Comparison of ENCODE assay signal across 24 cellular contexts in the genomic region with DNA sequence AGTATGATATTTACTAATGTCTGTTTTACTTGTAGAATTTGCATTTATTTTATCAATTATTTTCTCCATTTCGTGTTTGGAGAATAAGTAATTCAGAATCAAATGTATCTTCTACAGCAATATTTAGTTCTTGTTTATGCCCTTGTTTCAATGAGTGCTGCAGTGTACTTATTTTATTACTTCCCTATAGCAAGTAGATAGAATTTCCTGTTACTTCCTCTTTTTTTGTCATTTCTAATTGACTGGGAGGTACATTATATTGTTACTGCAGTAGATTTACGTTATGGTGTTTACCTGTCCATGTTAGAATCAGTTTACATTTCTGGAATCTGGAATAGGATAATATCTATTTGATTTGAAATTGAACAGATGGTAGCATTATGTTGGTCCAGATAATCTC.
DNase-seq lines count a peak whose midpoint lies in the region; ATAC-seq and FAIRE-seq lines count a peak whose summit lies in the region.
"Had no signal": no experiment of that assay in that cellular context is flagged by ENCODE, and none has a peak within 500 bp of the region (broad histone marks: within the 10 kb centered on the region; RNA-seq: fewer than 3 reads in every experiment).

No MANE protein-coding gene starts in this region.

- no peaks in the 10 kb centered on the region for H3K27me3 ChIP-seq in small intestine (ENCODE audit: control insufficient read depth in 2 of 2, insufficient read depth in 2 of 2, low read length in 2 of 2)
- H3K27me3 ChIP-seq in mesenchymal stem cell (ENCODE audit: control insufficient read depth in 1 of 2, insufficient read depth in 1 of 2, low read length in 2 of 2), result no peaks in the 10 kb centered on the region
- H3K27me3 ChIP-seq: heart left ventricle had no signal

- no peak overlapping the region for H2BK15ac ChIP-seq in mesenchymal stem cell (ENCODE audit: low read depth, poor library complexity, severe bottlenecking)

- no peak overlapping the region for H2AFZ ChIP-seq in mesenchymal stem cell (ENCODE audit: low read depth, low read length)

- no peak overlapping the region for H4K8ac ChIP-seq in mesenchymal stem cell (ENCODE audit: low read length)

- no peak overlapping the region for H2BK120ac ChIP-seq in mesenchymal stem cell (ENCODE audit: low read depth, low read length)

- H3K18ac ChIP-seq in mesenchymal stem cell (ENCODE audit: low read depth in 1 of 2, low read length in 2 of 2), result no peak overlapping the region

- H3K36me3 ChIP-seq in small intestine (ENCODE audit: control insufficient read depth in 2 of 2, insufficient read depth in 2 of 2, low read length in 2 of 2) (peaks cover 2 to 6% of the 10 kb centered on the region in 2 donors), mesenchymal stem cell (ENCODE audit: control insufficient read depth in 1 of 2, insufficient read depth in 2 of 2, low read depth in 1 of 2, low read length in 2 of 2) (peaks cover 9 to 69% of the 10 kb centered on the region in 2 experiments)

- H3K79me1 ChIP-seq in mesenchymal stem cell (replicated peaks; ENCODE audit: low read length, poor library complexity, severe bottlenecking), result peaks cover 8% of the 10 kb centered on the region

- WGBS in small intestine, 3 donors, result 69 to 85% (median 85%) methylated on average over 2 of the region's 2 CpGs
- WGBS in mesenchymal stem cell, result 100% methylated on average over 1 of the region's 2 CpGs

- no peak overlapping the region for H3K4me2 ChIP-seq in mesenchymal stem cell (ENCODE audit: low read length, poor library complexity, severe bottlenecking)

- no peak overlapping the region for H2BK12ac ChIP-seq in mesenchymal stem cell (ENCODE audit: low read length in 2 of 2)

- H2AK5ac ChIP-seq in mesenchymal stem cell (ENCODE audit: low read length, severe bottlenecking), result no peak overlapping the region

- H3K4me1 ChIP-seq in small intestine (ENCODE audit: control insufficient read depth in 2 of 2, insufficient read depth in 1 of 2, low read depth in 1 of 2, low read length in 1 of 2) (no peaks in the 10 kb centered on the region), mesenchymal stem cell (ENCODE audit: control insufficient read depth, insufficient read depth, low read depth, low read length) (no peaks in the 10 kb centered on the region)

- H3K23ac ChIP-seq in mesenchymal stem cell (ENCODE audit: low read length in 2 of 2), result no peak overlapping the region

- DNase-seq in GM19239 (ENCODE audit: insufficient read length, low spot score) (no peak), NAMALWA (ENCODE audit: low spot score) (peak; percentile 37), SKM-1 treated with dmso at 0.1 percent for 144 hours (lab: John Stamatoyannopoulos, UW; ENCODE audit: unreplicated experiment) (peak; percentile 79), small intestine (no peak), mesenchymal stem cell (no peak), DMS114 treated with DMSO at 0.1 percent for 48 hours (lab: John Stamatoyannopoulos, UW; ENCODE audit: unreplicated experiment) (no peak)
- DNase-seq: activated CD4-positive, alpha-beta T cell treated with anti-CD3 and anti-CD28 coated beads for 48 hours; activated effector memory CD4-positive, alpha-beta T cell treated with Interleukin-2 at 50 U/mL for 16 hours; EL; foreskin melanocyte; MM.1S; naive thymus-derived CD4-positive, alpha-beta T cell; NCI-H1694; NCI-H446; NCI-H774; occipital lobe; stimulated activated CD4-positive, alpha-beta T cell treated with anti-CD3 and anti-CD28 coated beads, Interleukin-15, amount 100 ng/mL, for 24 hours; WERI-Rb-1 had no signal

- H3K9ac ChIP-seq in mesenchymal stem cell (ENCODE audit: low read length), result no peak overlapping the region

- H3K14ac ChIP-seq in mesenchymal stem cell (ENCODE audit: low read length in 2 of 2), result no peak overlapping the region

- H3K4me3 ChIP-seq in small intestine (ENCODE audit: low read depth in 1 of 2, low read length in 2 of 2) (no peak overlapping the region), mesenchymal stem cell (ENCODE audit: insufficient read depth in 1 of 2, low read depth in 1 of 2, low read length in 2 of 2) (no peak overlapping the region)
- H3K4me3 ChIP-seq: GM12878, heart left ventricle had no signal

- H3K4ac ChIP-seq in mesenchymal stem cell (ENCODE audit: low read depth in 1 of 2, low read length in 2 of 2), result no peak overlapping the region

- H4K91ac ChIP-seq in mesenchymal stem cell (ENCODE audit: low read length), result no peak overlapping the region

- FAIRE-seq in GM19239 (lab: Jason Lieb, UNC) (peak; percentile 11), small intestine (lab: Jason Lieb, UNC) (peak; percentile 70)
- FAIRE-seq: GM12878, HTR-8/SVneo, keratinocyte had no signal

- H3K27ac ChIP-seq in small intestine (ENCODE audit: low read depth in 1 of 2, low read length in 1 of 2) (no peak overlapping the region), mesenchymal stem cell (ENCODE audit: low read length, poor library complexity, severe bottlenecking) (no peak overlapping the region)
- H3K27ac ChIP-seq: heart left ventricle, WERI-Rb-1 had no signal

- H2BK5ac ChIP-seq in mesenchymal stem cell (ENCODE audit: low read depth, low read length, poor library complexity, severe bottlenecking), result no peak overlapping the region

- no peak for ATAC-seq in HG03571 (IDR thresholded peaks at IDR 0.05; ENCODE audit: unreplicated experiment)
- ATAC-seq: GM12878; heart left ventricle; naive thymus-derived CD4-positive, alpha-beta T cell; stimulated activated effector memory CD8-positive, alpha-beta T cell treated with anti-CD3 and anti-CD28 coated beads, Interleukin-12 subunit alpha, Interleukin-12 subunit beta, amount 100 ng/mL, for 72 hours had no signal

- no peaks in the 10 kb centered on the region for H3K9me3 ChIP-seq in small intestine (ENCODE audit: control insufficient read depth, low read depth)
- H3K9me3 ChIP-seq in mesenchymal stem cell (ENCODE audit: control insufficient read depth, low read length), result no peaks in the 10 kb centered on the region
- H3K9me3 ChIP-seq: heart left ventricle had no signal

Comparison
In these comparisons a context has a peak if more than half of its experiments do, and no peak if none do; other contexts are left out.
1. DNase-seq: peak in NAMALWA (single experiment) and SKM-1 treated with dmso at 0.1 percent for 144 hours (single experiment); none in GM19239 (single experiment), small intestine (single experiment), mesenchymal stem cell (single experiment) and DMS114 treated with DMSO at 0.1 percent for 48 hours (single experiment).